Comparison of ENCODE assay signal across 17 cellular contexts in genomic region chr12:112218150-112218549, GRCh38.
DNase-seq lines count a peak whose midpoint lies in the region; ATAC-seq and TF ChIP-seq lines count a peak whose summit lies in the region.
"Had no signal": no experiment of that assay in that cellular context is flagged by ENCODE, and none has a peak within 500 bp of the region (broad histone marks: within the 10 kb centered on the region; RNA-seq: fewer than 3 reads in every experiment).

No MANE protein-coding gene starts in this region.

- H3K27ac ChIP-seq in RWPE2 (ENCODE audit: poor library complexity, severe bottlenecking) = peak overlapping the region; percentile 21
- H3K27ac ChIP-seq: A549, SJCRH30 had no signal

- no peak for TF ChIP-seq CTCF in RWPE2 (IDR thresholded peaks at IDR 0.05; ENCODE audit: poor library complexity, severe bottlenecking)
- no peak for TF ChIP-seq CTCF in epithelial cell of esophagus (IDR thresholded peaks at IDR 0.05; ENCODE audit: insufficient read depth, low read depth, low read length, missing control alignments)

- DNase-seq in EL (peak; percentile 48), RWPE2 (ENCODE audit: low spot score) (no peak), epithelial cell of esophagus (ENCODE audit: low read depth) (peak; percentile 5), iris pigment epithelial cell (ENCODE audit: low read depth) (peak; percentile 48), NCI-H2227 (lab: John Stamatoyannopoulos, UW; ENCODE audit: unreplicated experiment) (no peak), DMS114 treated with DMSO at 0.1 percent for 48 hours (lab: John Stamatoyannopoulos, UW; ENCODE audit: unreplicated experiment) (no peak)
- DNase-seq in activated CD4-positive, alpha-beta T cell treated with anti-CD3 and anti-CD28 coated beads, Interleukin-2, amount 50 U/mL, for 48 hours = no peak
- DNase-seq in activated CD4-positive, alpha-beta T cell treated with anti-CD3 and anti-CD28 coated beads, Interleukin-2, amount 50 U/mL, for 4 hours = no peak
- DNase-seq: Caco-2, DMS79, GF-D8, H7, NCI-H1436, NCI-H2029 treated with DMSO at 0.1 percent for 48 hours, NCI-H524, SJCRH30 had no signal

- ATAC-seq in RWPE2 (ENCODE audit: low read depth) = peak; percentile 17; the same call in 1 of the 3 replicates
- ATAC-seq: A549 had no signal

- H3K4me3 ChIP-seq in RWPE2 (ENCODE audit: severe bottlenecking) = no peak overlapping the region
- H3K4me3 ChIP-seq in epithelial cell of esophagus (ENCODE audit: low read length) = no peak overlapping the region
- H3K4me3 ChIP-seq: A549, SJCRH30 had no signal

- no peaks in the 10 kb centered on the region for H3K9me3 ChIP-seq in RWPE2 (ENCODE audit: severe bottlenecking)
- H3K9me3 ChIP-seq: A549, Caco-2, SJCRH30 had no signal

- peaks cover 7% of the 10 kb centered on the region for H3K4me1 ChIP-seq in RWPE2 (ENCODE audit: insufficient read depth, poor library complexity, severe bottlenecking)
- H3K4me1 ChIP-seq: A549, SJCRH30 had no signal

- no peaks in the 10 kb centered on the region for H3K27me3 ChIP-seq in RWPE2 (ENCODE audit: insufficient read depth, poor library complexity, severe bottlenecking)
- H3K27me3 ChIP-seq: SJCRH30 had no signal

- peaks cover 18% of the 10 kb centered on the region; the same call in 1 of the 2 replicates for H3K36me3 ChIP-seq in RWPE2 (ENCODE audit: low read depth)

Comparison
In these comparisons a context has a peak if more than half of its experiments do, and no peak if none do; other contexts are left out.
1. DNase-seq: peak in EL (single experiment), epithelial cell of esophagus (single experiment) and iris pigment epithelial cell (single experiment); none in RWPE2 (single experiment), NCI-H2227 (single experiment), activated CD4-positive, alpha-beta T cell treated with anti-CD3 and anti-CD28 coated beads, Interleukin-2, amount 50 U/mL, for 48 hours (0 of 2), DMS114 treated with DMSO at 0.1 percent for 48 hours (single experiment) and activated CD4-positive, alpha-beta T cell treated with anti-CD3 and anti-CD28 coated beads, Interleukin-2, amount 50 U/mL, for 4 hours (0 of 2).